12 cellular contexts compared by ENCODE assay signal in the genomic region with DNA sequence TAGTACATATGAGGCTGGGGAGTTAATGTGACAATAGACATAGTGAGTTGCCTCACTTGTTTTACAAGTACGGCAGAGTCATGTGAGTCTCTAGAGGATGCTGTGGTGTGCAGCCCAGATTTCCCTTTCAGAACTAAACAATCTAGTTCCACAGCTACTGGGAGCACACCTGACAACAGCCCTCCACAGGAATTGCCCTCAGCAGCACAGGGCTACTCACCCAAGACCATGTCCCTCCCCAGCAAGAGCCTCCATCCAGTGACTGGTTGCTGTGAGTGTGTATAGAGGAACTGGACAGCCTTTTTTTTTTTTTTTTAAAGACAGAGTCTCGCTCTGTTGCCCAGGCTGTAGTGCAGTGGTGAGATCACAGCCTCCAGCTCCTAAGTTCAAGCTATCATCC. TPM values are rescaled to one million over a fixed set of nuclear protein-coding genes. Genes with fewer than 3 reads are reported as not detected.
A peak's percentile ranks its signal among the peaks of the same experiment; 100 is the strongest.
DNase-seq lines count a peak whose midpoint lies in the region; ATAC-seq and TF ChIP-seq lines count a peak whose summit lies in the region.
"Had no signal": no experiment of that assay in that cellular context is flagged by ENCODE, and none has a peak within 500 bp of the region (broad histone marks: within the 10 kb centered on the region; RNA-seq: fewer than 3 reads in every experiment).

No MANE protein-coding gene starts in this region.

- no peak overlapping the region for H3K4me3 ChIP-seq in neural progenitor cell
- H3K4me3 ChIP-seq: skin epidermis had no signal

- H3K36me3 Mint-ChIP-seq in activated B cell treated with CpG ODN at 0.5 μM for 24 hours (ENCODE audit: low read depth) = no peaks in the 10 kb centered on the region
- no peaks in the 10 kb centered on the region for H3K36me3 Mint-ChIP-seq in neural progenitor cell

- H3K4me1 Mint-ChIP-seq in activated B cell treated with CpG ODN at 0.5 μM for 24 hours = peaks cover 31% of the 10 kb centered on the region
- H3K4me1 Mint-ChIP-seq in neural progenitor cell = no peaks in the 10 kb centered on the region

- H3K4me3 Mint-ChIP-seq in activated B cell treated with CpG ODN at 0.5 μM for 24 hours = peak overlapping the region; percentile 19
- H3K4me3 Mint-ChIP-seq in neural progenitor cell = no peak overlapping the region

- intact Hi-C loops in activated B cell treated with CpG ODN at 0.5 μM for 24 hours (cut with micrococcal nuclease) = no loop called here

- no peak overlapping the region for H3K9ac ChIP-seq in neural progenitor cell

- no peaks in the 10 kb centered on the region for H3K36me3 ChIP-seq in neural progenitor cell
- H3K36me3 ChIP-seq: brain microvascular endothelial cell had no signal

- H3K4me1 ChIP-seq in neural progenitor cell = no peaks in the 10 kb centered on the region

- no peaks in the 10 kb centered on the region for H3K79me2 ChIP-seq in neural progenitor cell (ENCODE audit: low read depth)

- CTCF ChIA-PET in activated B cell treated with CpG ODN at 0.5 μM for 24 hours (lab: Charles Lee) = no interaction called here

- H3K9me3 Mint-ChIP-seq in activated B cell treated with CpG ODN at 0.5 μM for 24 hours = no peaks in the 10 kb centered on the region
- no peaks in the 10 kb centered on the region for H3K9me3 Mint-ChIP-seq in neural progenitor cell

- no peaks in the 10 kb centered on the region for H4K20me1 ChIP-seq in neural progenitor cell (ENCODE audit: low read depth)

- no peaks in the 10 kb centered on the region for H3K9me3 ChIP-seq in neural progenitor cell (ENCODE audit: low read depth)

- no peaks in the 10 kb centered on the region for H3K27me3 Mint-ChIP-seq in activated B cell treated with CpG ODN at 0.5 μM for 24 hours
- no peaks in the 10 kb centered on the region for H3K27me3 Mint-ChIP-seq in neural progenitor cell (ENCODE audit: insufficient read depth, low read depth)

- peak overlapping the region; percentile 33 for H3K27ac Mint-ChIP-seq in activated B cell treated with CpG ODN at 0.5 μM for 24 hours
- H3K27ac Mint-ChIP-seq in neural progenitor cell = no peak overlapping the region

- H2AFZ ChIP-seq in neural progenitor cell (replicated peaks) = no peak overlapping the region

- TF ChIP-seq CTCF in activated B cell treated with CpG ODN at 0.5 μM for 24 hours (IDR thresholded peaks at IDR 0.05) (no peak), neural progenitor cell (IDR thresholded peaks at IDR 0.05) (no peak)

- POLR2A ChIA-PET in activated B cell treated with CpG ODN at 0.5 μM for 24 hours (lab: Charles Lee) = interaction anchor here (0.7 kb wide), 1 partner anchor 630 kb away, joined by 3 read pairs; no protein-coding TSS in a partner anchor

- ATAC-seq in GM18499 (IDR thresholded peaks at IDR 0.05; ENCODE audit: insufficient read depth, unreplicated experiment) (peak; percentile 37), GM21381 (IDR thresholded peaks at IDR 0.05; ENCODE audit: unreplicated experiment) (peak; percentile 53), HG03095 (IDR thresholded peaks at IDR 0.05; ENCODE audit: unreplicated experiment) (peak; percentile 65), activated B cell treated with CpG ODN at 0.5 μM for 24 hours (ENCODE audit: low read depth) (peak; percentile 74)

- no peak overlapping the region for H3K4me2 ChIP-seq in neural progenitor cell

- H3F3A ChIP-seq in neural progenitor cell (ENCODE audit: low read depth) = no peaks in the 10 kb centered on the region

- DNase-seq in activated B cell treated with CpG ODN at 0.5 μM for 24 hours (no peak), T-helper 2 cell (no peak), iPS-NIHi7 (ENCODE audit: extremely low spot score) (no peak), neural progenitor cell (ENCODE audit: low spot score) (no peak), NCI-H510A (lab: John Stamatoyannopoulos, UW) (no peak)
- DNase-seq: brain microvascular endothelial cell, NCI-H1092 treated with DMSO at 0.1 percent for 48 hours had no signal

- H3K27me3 ChIP-seq in neural progenitor cell = no peaks in the 10 kb centered on the region
- H3K27me3 ChIP-seq: brain microvascular endothelial cell had no signal

- no peak overlapping the region for H3K27ac ChIP-seq in neural progenitor cell
- H3K27ac ChIP-seq: brain microvascular endothelial cell, C4-2B, skin epidermis had no signal

RNA-seq across cellular contexts. Expression of a gene that starts 40.2 kb away (rescaled TPM):
- 47.0 and 48.5 TPM in 2 replicates for total RNA-seq in activated B cell treated with CpG ODN at 0.5 μM for 24 hours
- 86.2 and 89.8 TPM in 2 replicates for total RNA-seq in neural progenitor cell (ENCODE audit: low replicate concordance)
